ENCODE assay signal across 8 cellular contexts in the genomic region with DNA sequence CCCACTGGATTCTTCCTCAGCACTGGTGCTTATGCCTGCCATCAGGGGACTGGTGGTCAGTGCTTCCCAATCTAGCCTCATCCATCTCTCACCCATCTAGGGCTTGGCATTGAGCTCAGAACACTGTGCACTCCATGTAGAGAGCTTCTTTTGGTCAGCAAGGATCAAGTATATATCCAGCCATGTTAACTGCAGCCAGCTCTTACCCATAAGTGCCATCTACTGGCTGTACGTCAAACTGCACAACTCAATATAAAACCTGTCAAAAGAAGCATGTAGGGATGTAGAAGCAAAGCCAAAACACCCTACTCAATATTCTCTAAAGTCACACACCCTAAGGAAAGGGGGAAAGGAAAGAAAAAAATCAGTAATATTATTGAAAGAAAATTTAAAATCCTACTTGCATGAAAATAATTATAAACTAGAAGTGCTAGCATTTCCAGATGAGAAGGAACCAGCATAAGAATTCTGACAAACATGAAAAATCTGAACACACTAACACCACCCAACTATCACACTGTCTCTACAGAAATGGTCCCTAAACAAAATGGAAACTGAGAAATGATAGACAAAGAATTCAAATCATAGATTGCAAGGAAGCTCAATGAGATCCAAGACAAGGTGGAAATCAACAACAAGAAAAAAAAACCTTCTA.
DNase-seq lines count a peak whose midpoint lies in the region; ATAC-seq and TF ChIP-seq lines count a peak whose summit lies in the region.

No MANE protein-coding gene starts in this region.

- no peaks in the 10 kb centered on the region for H3K9me2 ChIP-seq in PC-3 (replicated peaks; ENCODE audit: low read length)

- peak; percentile 58 to 62 for ATAC-seq in activated T-cell treated with anti-CD3 and anti-CD28 coated beads, Interleukin-2, amount 50 U/mL, for 72 hours (replicated peaks in 1 of 2)
- ATAC-seq in GM21786 (IDR thresholded peaks at IDR 0.05; ENCODE audit: unreplicated experiment) (peak; percentile 97), PC-3 (peak; percentile 84), GM21737 (IDR thresholded peaks at IDR 0.05; ENCODE audit: unreplicated experiment) (no peak)
- ATAC-seq in naive thymus-derived CD4-positive, alpha-beta T cell: peak; percentile 82

- peaks cover 0 to 2% of the 10 kb centered on the region in 2 donors for H3K9me3 Mint-ChIP-seq in activated T-cell treated with anti-CD3 and anti-CD28 coated beads, Interleukin-2, amount 50 U/mL, for 72 hours
- peaks cover 0 to 7% (median 0%) of the 10 kb centered on the region in 11 donors for H3K9me3 Mint-ChIP-seq in naive thymus-derived CD4-positive, alpha-beta T cell

- no peaks in the 10 kb centered on the region for H4K20me1 ChIP-seq in PC-3 (ENCODE audit: low read length)

- no peaks in the 10 kb centered on the region for H3K27me3 ChIP-seq in PC-3 (ENCODE audit: low read length)
- no peaks in the 10 kb centered on the region for H3K27me3 ChIP-seq in naive thymus-derived CD4-positive, alpha-beta T cell (ENCODE audit: control insufficient read depth in 2 of 2, insufficient read depth in 2 of 2, low read length in 2 of 2)

- H3K36me3 Mint-ChIP-seq in activated T-cell treated with anti-CD3 and anti-CD28 coated beads, Interleukin-2, amount 50 U/mL, for 72 hours (ENCODE audit: insufficient read depth in 2 of 2): no peaks in the 10 kb centered on the region
- peaks cover 0 to 12% (median 0%) of the 10 kb centered on the region in 5 donors for H3K36me3 Mint-ChIP-seq in naive thymus-derived CD4-positive, alpha-beta T cell

- no peak overlapping the region for H3K9ac ChIP-seq in PC-3 (ENCODE audit: low read length)

- peaks cover 31% of the 10 kb centered on the region for H3K4me1 Mint-ChIP-seq in activated T-cell treated with anti-CD3 and anti-CD28 coated beads, Interleukin-2, amount 50 U/mL, for 72 hours (ENCODE audit: low read depth)
- peaks cover 18 to 39% (median 35%) of the 10 kb centered on the region in 7 donors for H3K4me1 Mint-ChIP-seq in naive thymus-derived CD4-positive, alpha-beta T cell

- H2AFZ ChIP-seq in PC-3 (ENCODE audit: low read length): no peak overlapping the region

- no peaks in the 10 kb centered on the region for H3K4me1 ChIP-seq in PC-3 (ENCODE audit: insufficient read depth, low read length)
- peaks cover 0 to 16% of the 10 kb centered on the region in 2 donors for H3K4me1 ChIP-seq in naive thymus-derived CD4-positive, alpha-beta T cell (ENCODE audit: control insufficient read depth in 2 of 2, insufficient read depth in 2 of 2, low read length in 2 of 2)

- H3K36me3 ChIP-seq in PC-3 (ENCODE audit: low read depth, low read length): no peaks in the 10 kb centered on the region
- no peaks in the 10 kb centered on the region for H3K36me3 ChIP-seq in naive thymus-derived CD4-positive, alpha-beta T cell (ENCODE audit: control insufficient read depth in 2 of 3, insufficient read depth in 3 of 3, low read length in 3 of 3)

- CTCF ChIA-PET in PC-3 (lab: Charles Lee): interaction anchor here (0.5 kb wide), 5 partner anchors 88 to 1076 kb away, joined by 3 to 5 read pairs (median 3); no protein-coding TSS in a partner anchor
- CTCF ChIA-PET in naive thymus-derived CD4-positive, alpha-beta T cell (lab: Charles Lee): interaction anchor here (0.6 to 2.1 kb wide), 17 partner anchors 8 to 832 kb away, joined by 3 to 14 read pairs (median 3); partner anchors contain the start of gene GTPBP10

- BruUV-seq in PC-3 (replicated peaks; lab: Mats Ljungman, UMichigan): no TSS peak

- intact Hi-C loops in PC-3 (cut with micrococcal nuclease): loop anchor here (2.0 to 10.0 kb wide), 6 partner anchors 288 to 1076 kb away; no protein-coding TSS in a partner anchor
- intact Hi-C loops in naive thymus-derived CD4-positive, alpha-beta T cell (cut with micrococcal nuclease): loop anchor here (1.0 to 10.0 kb wide), 19 partner anchors 15 to 1381 kb away; no protein-coding TSS in a partner anchor

- no peaks in the 10 kb centered on the region for H3K79me2 ChIP-seq in PC-3 (ENCODE audit: low read length)

- no peak overlapping the region for H3K4me2 ChIP-seq in PC-3 (ENCODE audit: low read length)

- peak; percentile 72 for TF ChIP-seq CTCF in PC-3 (conservative IDR thresholded peaks at IDR 0.05; ENCODE audit: low read depth, low read length)

- no peak overlapping the region for H3K4me3 Mint-ChIP-seq in activated T-cell treated with anti-CD3 and anti-CD28 coated beads, Interleukin-2, amount 50 U/mL, for 72 hours
- H3K4me3 Mint-ChIP-seq in naive thymus-derived CD4-positive, alpha-beta T cell: peak overlapping the region in 9 of 10 donors; percentile 21 to 70 (median 48)

- peak; percentile 5 to 8 for DNase-seq in activated T-cell treated with anti-CD3 and anti-CD28 coated beads, Interleukin-2, amount 50 U/mL, for 72 hours
- no peak for DNase-seq in activated T-cell treated with anti-CD3 and anti-CD28 coated beads, Interleukin-2, amount 50 U/mL, for 48 hours
- peak; percentile 4 for DNase-seq in HuH-7 (ENCODE audit: low spot score)
- peak; percentile 52 for DNase-seq in PC-3
- DNase-seq in epidermal melanocyte (ENCODE audit: insufficient read length, low spot score): peak; percentile 43
- peak in 7 of 9 donors; percentile 23 to 61 (median 53) for DNase-seq in naive thymus-derived CD4-positive, alpha-beta T cell

- H3K27me3 Mint-ChIP-seq in activated T-cell treated with anti-CD3 and anti-CD28 coated beads, Interleukin-2, amount 50 U/mL, for 72 hours (ENCODE audit: low read depth): no peaks in the 10 kb centered on the region
- H3K27me3 Mint-ChIP-seq in naive thymus-derived CD4-positive, alpha-beta T cell: peaks cover 0 to 7% (median 0%) of the 10 kb centered on the region in 5 donors

- H3K27ac Mint-ChIP-seq in activated T-cell treated with anti-CD3 and anti-CD28 coated beads, Interleukin-2, amount 50 U/mL, for 72 hours: no peak overlapping the region
- peak overlapping the region in 5 of 9 donors; percentile 6 to 80 (median 35) for H3K27ac Mint-ChIP-seq in naive thymus-derived CD4-positive, alpha-beta T cell

- POLR2A ChIA-PET in PC-3 (lab: Charles Lee; ENCODE audit: unreplicated experiment): no interaction called here
- POLR2A ChIA-PET in naive thymus-derived CD4-positive, alpha-beta T cell (lab: Charles Lee): interaction anchor here (0.6 to 1.2 kb wide), 2 partner anchors 15 to 18 kb away, joined by 3 read pairs; no protein-coding TSS in a partner anchor

- H3K9me3 ChIP-seq in PC-3 (ENCODE audit: low read length): no peaks in the 10 kb centered on the region
- H3K9me3 ChIP-seq in naive thymus-derived CD4-positive, alpha-beta T cell (ENCODE audit: control insufficient read depth in 2 of 3, low read length in 3 of 3): no peaks in the 10 kb centered on the region

- H3F3A ChIP-seq in PC-3 (ENCODE audit: low read length, unreplicated experiment): no peaks in the 10 kb centered on the region

- H3K4me3 ChIP-seq in PC-3 (ENCODE audit: low read length): no peak overlapping the region
- no peak overlapping the region for H3K4me3 ChIP-seq in naive thymus-derived CD4-positive, alpha-beta T cell (ENCODE audit: low read length)

- H3K27ac ChIP-seq in PC-3 (ENCODE audit: low read length): no peak overlapping the region
- no peak overlapping the region for H3K27ac ChIP-seq in naive thymus-derived CD4-positive, alpha-beta T cell (ENCODE audit: low read depth, low read length)

Comparison
In these comparisons a context has a peak if more than half of its experiments do, and no peak if none do; other contexts are left out.
1. DNase-seq: peak in activated T-cell treated with anti-CD3 and anti-CD28 coated beads, Interleukin-2, amount 50 U/mL, for 72 hours (2 of 2), HuH-7 (single experiment), PC-3 (single experiment), epidermal melanocyte (single experiment) and naive thymus-derived CD4-positive, alpha-beta T cell (7 of 9); none in activated T-cell treated with anti-CD3 and anti-CD28 coated beads, Interleukin-2, amount 50 U/mL, for 48 hours (0 of 2).
2. H3K4me3 Mint-ChIP-seq: peak in naive thymus-derived CD4-positive, alpha-beta T cell (9 of 10); none in activated T-cell treated with anti-CD3 and anti-CD28 coated beads, Interleukin-2, amount 50 U/mL, for 72 hours (0 of 2).